8 cellular contexts compared by ENCODE assay signal in the genomic region with DNA sequence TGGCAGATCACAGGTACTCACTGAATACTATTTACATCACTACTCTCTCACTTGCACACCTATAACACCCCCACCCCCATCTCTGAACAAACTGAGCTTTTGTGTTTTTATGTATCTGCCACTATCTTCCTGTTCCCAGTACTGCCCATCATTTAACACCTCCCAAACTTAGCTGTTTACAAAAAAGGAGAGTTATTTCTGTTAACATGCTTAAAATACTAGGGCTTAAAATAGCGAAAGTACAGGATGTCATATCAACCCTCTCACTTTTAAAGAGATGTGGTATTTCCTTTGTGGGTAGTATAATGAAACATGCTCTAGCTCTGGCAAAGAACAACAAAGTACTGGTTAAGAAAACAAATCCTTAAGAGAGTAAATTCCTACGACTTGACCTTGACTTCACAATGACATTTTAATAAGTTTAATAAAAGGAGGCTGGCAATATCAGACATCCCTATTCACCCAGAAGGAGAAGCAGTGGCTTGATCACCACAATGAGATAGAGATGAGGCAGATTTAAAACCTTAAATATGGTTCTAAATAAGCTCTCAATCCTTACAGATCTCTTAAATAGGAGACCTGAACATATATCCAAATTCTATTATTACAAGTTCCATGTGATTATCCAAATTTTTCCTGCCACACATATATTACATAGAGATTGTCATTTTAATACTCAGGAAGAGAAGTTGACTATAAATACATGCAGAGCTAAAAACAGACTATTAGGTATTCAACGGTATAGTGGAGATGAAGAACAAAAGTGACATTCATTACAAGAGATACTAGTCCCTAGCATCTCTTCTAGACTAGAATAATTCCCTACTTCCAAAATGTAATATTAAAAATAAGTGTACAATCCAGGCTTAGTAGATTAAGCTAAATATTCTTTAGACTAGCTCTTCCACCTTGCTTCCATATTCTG. TPM values are rescaled to one million over a fixed set of nuclear protein-coding genes. Genes with fewer than 3 reads are reported as not detected.
DNase-seq lines count a peak whose midpoint lies in the region; ATAC-seq and TF ChIP-seq lines count a peak whose summit lies in the region.

No MANE protein-coding gene starts in this region.

- no peaks in the 10 kb centered on the region for H3F3A ChIP-seq in SU-DHL-6 (ENCODE audit: insufficient read depth)

- no peaks in the 10 kb centered on the region for H3K4me1 Mint-ChIP-seq in glutamatergic neuron (ENCODE audit: low read depth, unreplicated experiment)

- DNase-seq in GM06990 (ENCODE audit: extremely low read depth, insufficient read length) (peak; percentile 40), right lobe of liver (no peak), erythroblast (lab: John Stamatoyannopoulos, UW) (no peak), glutamatergic neuron (no peak), H7 (no peak)
- no peak for DNase-seq in stimulated activated CD8-positive, alpha-beta memory T cell treated with anti-CD3 and anti-CD28 coated beads, Interleukin-4, amount 100 ng/mL, for 48 hours

- H4K20me1 ChIP-seq in SU-DHL-6 (ENCODE audit: low read depth, low read length) = no peaks in the 10 kb centered on the region; the same call in 1 of the 2 replicates

- H3K36me3 ChIP-seq in GM06990 (ENCODE audit: control insufficient read depth, insufficient read depth, low read length) (no peaks in the 10 kb centered on the region), SU-DHL-6 (ENCODE audit: low read length) (no peaks in the 10 kb centered on the region), right lobe of liver (no peaks in the 10 kb centered on the region), H7 (replicated peaks; ENCODE audit: control insufficient read depth, insufficient read depth, low read length) (no peaks in the 10 kb centered on the region)

- H3K9ac ChIP-seq in SU-DHL-6 (ENCODE audit: low read length) = no peak overlapping the region

- H3K9me3 ChIP-seq in SU-DHL-6 (ENCODE audit: insufficient read depth, low read length) (no peaks in the 10 kb centered on the region), right lobe of liver (no peaks in the 10 kb centered on the region)

- H3K27me3 ChIP-seq in GM06990 (replicated peaks; ENCODE audit: control insufficient read depth, insufficient read depth, low read length) (no peaks in the 10 kb centered on the region), SU-DHL-6 (ENCODE audit: low read length) (no peaks in the 10 kb centered on the region), right lobe of liver (no peaks in the 10 kb centered on the region), H7 (ENCODE audit: control insufficient read depth, insufficient read depth, low read length) (no peaks in the 10 kb centered on the region)

- intact Hi-C loops in right lobe of liver (cut with DNase I) = no loop called here

- H2AFZ ChIP-seq in SU-DHL-6 (ENCODE audit: low read depth, low read length, severe bottlenecking) = no peak overlapping the region

- TF ChIP-seq CTCF in GM06990 (IDR thresholded peaks at IDR 0.05; ENCODE audit: insufficient read depth, low read length, poor library complexity, severe bottlenecking) (no peak), SU-DHL-6 (IDR thresholded peaks at IDR 0.05; ENCODE audit: insufficient read depth, low read length, poor library complexity, severe bottlenecking) (no peak), right lobe of liver (IDR thresholded peaks at IDR 0.05) (no peak), glutamatergic neuron (IDR thresholded peaks at IDR 0.05; ENCODE audit: partially characterized antibody, unreplicated experiment) (no peak)

- no peak overlapping the region for H3K27ac Mint-ChIP-seq in glutamatergic neuron (ENCODE audit: unreplicated experiment)

- TF ChIP-seq POLR2A in right lobe of liver (IDR thresholded peaks at IDR 0.05) (no peak), erythroblast (IDR thresholded peaks at IDR 0.05; ENCODE audit: low read length) (no peak)

- no peak overlapping the region for H3K27ac ChIP-seq in SU-DHL-6 (ENCODE audit: low read depth, low read length)
- H3K27ac ChIP-seq in right lobe of liver = no peak overlapping the region

- 22% methylated on average over 3 of the region's 3 CpGs for WGBS in right lobe of liver (ENCODE audit: insufficient coverage, low coverage, low lambda C conversion rate, missing lambda C conversion rate)

- H3K27me3 Mint-ChIP-seq in glutamatergic neuron (ENCODE audit: unreplicated experiment) = no peaks in the 10 kb centered on the region

- peaks cover 0 to 4% (median 1%) of the 10 kb centered on the region in 4 donors for H3K4me1 ChIP-seq in right lobe of liver

- no peaks in the 10 kb centered on the region for H3K36me3 Mint-ChIP-seq in glutamatergic neuron (ENCODE audit: unreplicated experiment)

- no peaks in the 10 kb centered on the region for H3K9me2 ChIP-seq in SU-DHL-6 (replicated peaks; ENCODE audit: insufficient read depth, low read length)

- peaks cover 2% of the 10 kb centered on the region for H3K9me3 Mint-ChIP-seq in glutamatergic neuron (ENCODE audit: unreplicated experiment)

- H3K79me2 ChIP-seq in SU-DHL-6 (ENCODE audit: insufficient read depth, low read length) = no peaks in the 10 kb centered on the region

- peak overlapping the region; percentile 39 for H3K4me2 ChIP-seq in SU-DHL-6 (ENCODE audit: low read depth, low read length, poor library complexity, severe bottlenecking)

- peak overlapping the region; percentile 4; the same call in 1 of the 2 replicates for H3K4me3 ChIP-seq in GM06990 (replicated peaks; ENCODE audit: low read depth, low read length)
- no peak overlapping the region for H3K4me3 ChIP-seq in SU-DHL-6 (ENCODE audit: insufficient read depth, low read length, poor library complexity, severe bottlenecking)
- H3K4me3 ChIP-seq in right lobe of liver = no peak overlapping the region
- no peak overlapping the region for H3K4me3 ChIP-seq in H7 (ENCODE audit: insufficient read depth, low read depth, low read length)

- ATAC-seq in GM21619 (IDR thresholded peaks at IDR 0.05; ENCODE audit: unreplicated experiment) (peak; percentile 86), right lobe of liver (peak in 3 of 4 donors; percentile 34 to 59 (median 46))

- H3K4me3 Mint-ChIP-seq in glutamatergic neuron (ENCODE audit: unreplicated experiment) = no peak overlapping the region

RNA-seq across cellular contexts. Expression of a gene that starts 36.9 kb away (rescaled TPM):
- total RNA-seq in right lobe of liver (10 to 100 TPM; 13.3 to 18.4 (median 14.2) TPM), glutamatergic neuron (ENCODE audit: unreplicated experiment) (58.9 TPM)
- total RNA-seq in H7 (2014; rRNA removed; shearing (Covaris generic)) = 9.0 and 11.4 TPM in 2 replicates

RNA-seq across cellular contexts. Expression of a gene that starts 37.2 kb away (rescaled TPM):
- 10 to 100 TPM; 44.2 to 71.6 (median 63.4) TPM for total RNA-seq in right lobe of liver
- 40.5 TPM for total RNA-seq in glutamatergic neuron (ENCODE audit: unreplicated experiment)
- total RNA-seq in H7 (2014; rRNA removed; shearing (Covaris generic)) = 45.9 and 49.1 TPM in 2 replicates

RNA-seq across cellular contexts. Expression of a gene that starts 57.2 kb away (rescaled TPM):
- total RNA-seq in right lobe of liver (1 to 10 TPM in 1 of 6 experiments, under 1 TPM in 5; 0.74 to 2.0 (median 0.91) TPM), glutamatergic neuron (ENCODE audit: unreplicated experiment) (1.2 TPM)
- not detected in 2 replicates for total RNA-seq in H7 (2014; rRNA removed; shearing (Covaris generic))
